Comparison of ENCODE assay signal across 10 cellular contexts in the genomic region with DNA sequence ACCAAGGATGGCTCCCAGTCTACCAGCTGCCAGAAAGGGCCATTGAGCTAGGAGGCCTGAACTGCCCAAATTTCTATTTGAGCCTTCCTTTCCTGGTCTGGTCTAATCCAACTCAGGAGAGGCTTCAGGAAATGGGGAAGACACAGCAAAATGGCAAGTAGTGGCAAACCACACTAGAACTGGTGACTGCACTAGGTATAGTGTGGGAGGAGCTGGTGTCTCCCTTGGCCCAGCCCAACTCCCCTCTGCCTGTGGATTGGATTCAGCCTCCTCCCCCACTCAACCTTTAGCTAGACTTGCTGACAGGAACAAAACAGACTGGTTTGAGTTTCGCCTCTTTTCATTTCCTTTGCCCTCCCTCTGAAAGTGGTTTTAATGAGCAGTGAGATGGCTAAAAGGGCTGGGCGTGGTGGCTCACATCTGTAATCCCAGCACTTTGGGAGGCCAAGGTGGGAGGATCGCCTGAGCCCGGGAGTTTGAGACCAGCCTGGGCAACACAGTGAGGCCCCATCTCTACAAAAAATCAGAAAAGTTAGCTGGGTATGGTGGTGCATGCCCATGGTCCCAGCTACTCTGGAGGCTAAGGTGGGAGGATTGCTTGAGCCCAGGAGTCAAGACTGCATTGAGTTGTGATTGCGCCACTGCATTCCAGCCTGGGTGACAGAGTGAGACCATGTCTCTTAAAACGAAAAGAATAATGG. TPM values are rescaled to one million over a fixed set of nuclear protein-coding genes. Genes with fewer than 3 reads are reported as not detected.
DNase-seq lines count a peak whose midpoint lies in the region; ATAC-seq and TF ChIP-seq lines count a peak whose summit lies in the region.
"Had no signal": no experiment of that assay in that cellular context is flagged by ENCODE, and none has a peak within 500 bp of the region (broad histone marks: within the 10 kb centered on the region; RNA-seq: fewer than 3 reads in every experiment).

No MANE protein-coding gene starts in this region.

- H3K27ac Mint-ChIP-seq in CD8-positive, alpha-beta memory T cell = peak overlapping the region in 4 of 8 donors; percentile 42 to 78 (median 60)
- H3K27ac Mint-ChIP-seq in brain = peak overlapping the region; percentile 94 to 97 (median 95)

- in situ Hi-C loops in ACHN (cut with HindIII; ENCODE audit: low pct_ligation_motif_present, low pct_unique_long_range_greater_than_20kb, low sequenced_read_pairs) = no loop called here

- H3K4me3 ChIP-seq in CD8-positive, alpha-beta memory T cell (ENCODE audit: low read length) = no peak overlapping the region
- no peak overlapping the region for H3K4me3 ChIP-seq in NB4 (ENCODE audit: low read depth, low read length)
- no peak overlapping the region for H3K4me3 ChIP-seq in muscle layer of duodenum (ENCODE audit: low read depth in 1 of 2, low read length in 2 of 2)
- H3K4me3 ChIP-seq in body of pancreas = no peak overlapping the region

- intact Hi-C loops in body of pancreas (cut with DNase I) = loop anchor here (5.0 to 10.0 kb wide), 2 partner anchors 95 to 412 kb away; no protein-coding TSS in a partner anchor

- H3K36me3 Mint-ChIP-seq in CD8-positive, alpha-beta memory T cell = peaks cover 0 to 47% (median 2%) of the 10 kb centered on the region in 3 donors
- H3K36me3 Mint-ChIP-seq in brain = peaks cover 34% of the 10 kb centered on the region

- H3K27me3 ChIP-seq in CD8-positive, alpha-beta memory T cell (ENCODE audit: insufficient read depth, low read length, poor library complexity, severe bottlenecking) = no peaks in the 10 kb centered on the region
- H3K27me3 ChIP-seq in muscle layer of duodenum (ENCODE audit: low read depth, low read length) (no peaks in the 10 kb centered on the region), body of pancreas (no peaks in the 10 kb centered on the region)

- ATAC-seq in HG02610 (IDR thresholded peaks at IDR 0.05; ENCODE audit: unreplicated experiment) = no peak
- no peak for ATAC-seq in body of pancreas
- ATAC-seq in HG03039 (IDR thresholded peaks at IDR 0.05; ENCODE audit: unreplicated experiment) = no peak

- no peaks in the 10 kb centered on the region for H3K9me3 ChIP-seq in CD8-positive, alpha-beta memory T cell (ENCODE audit: low read length)
- no peaks in the 10 kb centered on the region for H3K9me3 ChIP-seq in muscle layer of duodenum (ENCODE audit: control insufficient read depth in 1 of 2, low read length in 2 of 2)
- no peaks in the 10 kb centered on the region for H3K9me3 ChIP-seq in body of pancreas

- peak overlapping the region in 1 of 7 donors; percentile 61 for H3K4me3 Mint-ChIP-seq in CD8-positive, alpha-beta memory T cell
- no peak overlapping the region for H3K4me3 Mint-ChIP-seq in brain
- H3K4me3 Mint-ChIP-seq: naive B cell had no signal

- CTCF ChIA-PET in CD8-positive, alpha-beta memory T cell (lab: Charles Lee) = interaction anchor here (0.8 to 5.9 kb wide), 9 partner anchors 10 to 411 kb away, joined by 3 to 45 read pairs (median 4); no protein-coding TSS in a partner anchor

- no peaks in the 10 kb centered on the region for H3K9me3 Mint-ChIP-seq in CD8-positive, alpha-beta memory T cell
- peaks cover 0 to 4% (median 0%) of the 10 kb centered on the region in 5 experiments for H3K9me3 Mint-ChIP-seq in brain
- H3K9me3 Mint-ChIP-seq: naive B cell had no signal

- TF ChIP-seq POLR2A in NB4 (IDR thresholded peaks at IDR 0.05; ENCODE audit: extremely low read depth, insufficient read length) (no peak), body of pancreas (IDR thresholded peaks at IDR 0.05) (no peak)

- peaks cover 13 to 20% (median 17%) of the 10 kb centered on the region in 3 donors for H3K4me1 Mint-ChIP-seq in CD8-positive, alpha-beta memory T cell
- peaks cover 49% of the 10 kb centered on the region for H3K4me1 Mint-ChIP-seq in brain

- TF ChIP-seq CTCF in NB4 (IDR thresholded peaks at IDR 0.05; ENCODE audit: low read depth, low read length) (no peak), brain (conservative IDR thresholded peaks at IDR 0.05) (no peak), body of pancreas (IDR thresholded peaks at IDR 0.05) (no peak)

- H3K4me1 ChIP-seq in CD8-positive, alpha-beta memory T cell (ENCODE audit: insufficient read depth, low read length) = peaks cover 14% of the 10 kb centered on the region
- H3K4me1 ChIP-seq in muscle layer of duodenum (ENCODE audit: control insufficient read depth in 1 of 2, insufficient read depth in 2 of 2, low read length in 2 of 2) (peaks cover 15 to 41% of the 10 kb centered on the region in 2 donors), body of pancreas (peaks cover 51% of the 10 kb centered on the region)

- 58 to 82% methylated on average over 2 to 6 of the region's 6 CpGs for WGBS in body of pancreas, 2 donors

- H3K27me3 Mint-ChIP-seq in CD8-positive, alpha-beta memory T cell = no peaks in the 10 kb centered on the region
- no peaks in the 10 kb centered on the region for H3K27me3 Mint-ChIP-seq in brain
- H3K27me3 Mint-ChIP-seq: naive B cell had no signal

- no peak for DNase-seq in CD8-positive, alpha-beta memory T cell
- peak; percentile 80 for DNase-seq in NB4 (ENCODE audit: low read depth)
- no peak for DNase-seq in ACHN
- no peak for DNase-seq in body of pancreas
- DNase-seq: naive B cell, SW 1271 had no signal

- POLR2A ChIA-PET in CD8-positive, alpha-beta memory T cell (lab: Charles Lee) = no interaction called here

- peaks cover 16% of the 10 kb centered on the region for H3K36me3 ChIP-seq in CD8-positive, alpha-beta memory T cell (ENCODE audit: insufficient read depth, low read length)
- peaks cover 32 to 42% of the 10 kb centered on the region in 2 donors for H3K36me3 ChIP-seq in muscle layer of duodenum (ENCODE audit: control insufficient read depth in 1 of 2, insufficient read depth in 2 of 2, low read length in 2 of 2)
- H3K36me3 ChIP-seq in body of pancreas (replicated peaks in 1 of 2; ENCODE audit: insufficient read depth in 1 of 2, low read depth in 2 of 2) = peaks cover 0 to 15% of the 10 kb centered on the region in 2 donors

- peak overlapping the region; percentile 57 for H3K27ac ChIP-seq in CD8-positive, alpha-beta memory T cell (ENCODE audit: low read depth, low read length)
- peak overlapping the region; percentile 31 for H3K27ac ChIP-seq in muscle layer of duodenum (ENCODE audit: low read length)
- no peak overlapping the region for H3K27ac ChIP-seq in body of pancreas

RNA-seq across cellular contexts. Expression of a gene that starts 17.5 kb away (rescaled TPM):
- total RNA-seq in CD8-positive, alpha-beta memory T cell = 10 to 100 TPM; 60.4 to 60.6 TPM
- polyA plus RNA-seq in CD8-positive, alpha-beta memory T cell = 65.2 TPM
- 89.2 TPM for polyA plus RNA-seq in brain (ENCODE audit: insufficient read depth, low read depth, low replicate concordance)
- 10 to 100 TPM; 16.9 to 36.3 TPM for total RNA-seq in body of pancreas

RNA-seq across cellular contexts. Expression of a gene that starts 25.2 kb away (rescaled TPM):
- not detected for total RNA-seq in CD8-positive, alpha-beta memory T cell
- polyA plus RNA-seq in CD8-positive, alpha-beta memory T cell = 1.3 TPM
- 4.1 TPM for polyA plus RNA-seq in brain (ENCODE audit: insufficient read depth, low read depth, low replicate concordance)
- not detected for total RNA-seq in body of pancreas

RNA-seq across cellular contexts. Expression of a gene that starts 34.4 kb away (rescaled TPM):
- 10 to 100 TPM; 27.6 to 27.7 TPM for total RNA-seq in CD8-positive, alpha-beta memory T cell
- 16.0 TPM for polyA plus RNA-seq in CD8-positive, alpha-beta memory T cell
- 32.9 TPM for polyA plus RNA-seq in brain (ENCODE audit: insufficient read depth, low read depth, low replicate concordance)
- total RNA-seq in body of pancreas = 10 to 100 TPM; 14.8 to 17.4 TPM

RNA-seq across cellular contexts. Expression of a gene that starts 41.0 kb away (rescaled TPM):
- total RNA-seq in CD8-positive, alpha-beta memory T cell = 10 to 100 TPM; 44.2 to 45.4 TPM
- polyA plus RNA-seq in CD8-positive, alpha-beta memory T cell = 3.9 TPM
- polyA plus RNA-seq in brain (ENCODE audit: insufficient read depth, low read depth, low replicate concordance) = 57.8 TPM
- total RNA-seq in body of pancreas = 10 to 100 TPM; 32.9 to 55.0 TPM

Comparison
In these comparisons a context has a peak if more than half of its experiments do, and no peak if none do; other contexts are left out.
1. H3K27ac ChIP-seq: peak in CD8-positive, alpha-beta memory T cell (single experiment) and muscle layer of duodenum (single experiment); none in body of pancreas (0 of 4).